8 cellular contexts compared by ENCODE assay signal in genomic region chr7:74288034-74288881, GRCh38. TPM values are rescaled to one million over a fixed set of nuclear protein-coding genes. Genes with fewer than 3 reads are reported as not detected.
A peak's percentile ranks its signal among the peaks of the same experiment; 100 is the strongest.
DNase-seq lines count a peak whose midpoint lies in the region; ATAC-seq and TF ChIP-seq lines count a peak whose summit lies in the region.

No MANE protein-coding gene starts in this region.

- TF ChIP-seq CTCF in brain microvascular endothelial cell (IDR thresholded peaks at IDR 0.05; ENCODE audit: low read depth, low read length, missing control alignments) (no peak), foreskin keratinocyte (conservative IDR thresholded peaks at IDR 0.05) (no peak)

- ATAC-seq in GM18868 (IDR thresholded peaks at IDR 0.05; ENCODE audit: unreplicated experiment): no peak
- no peak for ATAC-seq in GM19463 (IDR thresholded peaks at IDR 0.05; ENCODE audit: unreplicated experiment)
- ATAC-seq in foreskin keratinocyte: no peak

- H3K4me1 ChIP-seq in BLaER1 (peaks cover 71% of the 10 kb centered on the region), HUES6 (ENCODE audit: control insufficient read depth, insufficient read depth, low read length) (peaks cover 31% of the 10 kb centered on the region), muscle layer of duodenum (ENCODE audit: control insufficient read depth in 1 of 2, insufficient read depth in 2 of 2, low read length in 2 of 2) (peaks cover 11 to 30% of the 10 kb centered on the region in 2 donors), foreskin keratinocyte (peaks cover 4% of the 10 kb centered on the region)

- H3K4me3 ChIP-seq in BLaER1 (no peak overlapping the region), HUES6 (ENCODE audit: low read depth, low read length) (peak overlapping the region; percentile 94), brain microvascular endothelial cell (ENCODE audit: low read depth, low read length) (peak overlapping the region; percentile 56), muscle layer of duodenum (ENCODE audit: low read depth in 1 of 2, low read length in 2 of 2) (peak overlapping the region; percentile 58 to 69)

- H3K27ac ChIP-seq in BLaER1 (0 out of 2 replicates have a peak overlapping the region, but pooled peaks have one; percentile 52), HUES6 (ENCODE audit: low read depth, low read length) (no peak overlapping the region), brain microvascular endothelial cell (no peak overlapping the region), muscle layer of duodenum (ENCODE audit: low read length) (peak overlapping the region; percentile 1), foreskin keratinocyte (no peak overlapping the region)

- H3K9me3 ChIP-seq in BLaER1 (no peaks in the 10 kb centered on the region), HUES6 (ENCODE audit: control insufficient read depth, insufficient read depth, low read depth, low read length) (no peaks in the 10 kb centered on the region), muscle layer of duodenum (ENCODE audit: control insufficient read depth in 1 of 2, low read length in 2 of 2) (no peaks in the 10 kb centered on the region)

- H3K9ac ChIP-seq in BLaER1 (no peak overlapping the region), HUES6 (ENCODE audit: low read length) (no peak overlapping the region)

- in situ Hi-C loops in brain microvascular endothelial cell (cut with HindIII; ENCODE audit: low pct_ligation_motif_present, low sequenced_read_pairs): no loop called here

- H3K27me3 ChIP-seq in BLaER1: no peaks in the 10 kb centered on the region
- peaks cover 9% of the 10 kb centered on the region for H3K27me3 ChIP-seq in HUES6 (ENCODE audit: control insufficient read depth, insufficient read depth, low read length)
- no peaks in the 10 kb centered on the region for H3K27me3 ChIP-seq in brain microvascular endothelial cell (replicated peaks)
- H3K27me3 ChIP-seq in muscle layer of duodenum (ENCODE audit: low read depth, low read length): no peaks in the 10 kb centered on the region
- H3K27me3 ChIP-seq in foreskin keratinocyte: no peaks in the 10 kb centered on the region

- peak overlapping the region; percentile 92 for H3K4me2 ChIP-seq in BLaER1

- no peaks in the 10 kb centered on the region for H3K36me3 ChIP-seq in BLaER1
- H3K36me3 ChIP-seq in HUES6 (ENCODE audit: control insufficient read depth, insufficient read depth, low read length): no peaks in the 10 kb centered on the region
- no peaks in the 10 kb centered on the region for H3K36me3 ChIP-seq in brain microvascular endothelial cell (replicated peaks)
- H3K36me3 ChIP-seq in muscle layer of duodenum (ENCODE audit: control insufficient read depth in 1 of 2, insufficient read depth in 2 of 2, low read length in 2 of 2): no peaks in the 10 kb centered on the region

- DNase-seq in brain microvascular endothelial cell (no peak), foreskin keratinocyte (no peak), NAMALWA (ENCODE audit: low spot score) (no peak)

- peaks cover 35% of the 10 kb centered on the region for H4K20me1 ChIP-seq in BLaER1

RNA-seq across cellular contexts. Expression of gene CLIP2, which starts 0.9 kb away (rescaled TPM):
- 11.9 and 12.7 TPM in 2 replicates for total RNA-seq in foreskin keratinocyte
- polyA plus RNA-seq in foreskin keratinocyte: 5.4 and 5.7 TPM in 2 replicates

RNA-seq across cellular contexts. Expression of gene RFC2, which starts 34.1 kb away (rescaled TPM):
- total RNA-seq in foreskin keratinocyte: 59.8 and 62.6 TPM in 2 replicates
- 64.2 and 73.3 TPM in 2 replicates for polyA plus RNA-seq in foreskin keratinocyte

Comparison
In these comparisons a context has a peak if more than half of its experiments do, and no peak if none do; other contexts are left out.
1. H3K27ac ChIP-seq: peak in BLaER1 (single experiment) and muscle layer of duodenum (single experiment); none in HUES6 (single experiment), brain microvascular endothelial cell (single experiment) and foreskin keratinocyte (single experiment).